Comparison of ENCODE assay signal across 9 cellular contexts in the genomic region with DNA sequence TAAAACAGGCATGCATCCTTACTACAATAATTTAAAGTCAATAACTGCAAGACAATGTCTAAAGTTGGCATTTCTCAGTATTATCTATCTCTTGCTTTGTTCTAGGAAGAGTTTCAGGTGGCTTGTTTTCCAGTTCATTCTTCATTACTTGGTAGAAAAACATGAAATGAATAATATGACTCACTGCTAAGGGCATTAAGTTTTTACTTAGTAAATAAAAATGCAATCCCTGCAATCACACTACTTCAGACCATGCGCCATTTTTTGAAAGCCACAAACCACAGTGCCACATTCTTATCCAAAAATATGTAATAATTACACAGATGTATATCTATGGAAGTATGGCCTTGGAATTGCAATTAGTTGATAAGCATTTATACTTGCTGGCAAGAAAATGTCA.
DNase-seq lines count a peak whose midpoint lies in the region; ATAC-seq and TF ChIP-seq lines count a peak whose summit lies in the region.
"Had no signal": no experiment of that assay in that cellular context is flagged by ENCODE, and none has a peak within 500 bp of the region (broad histone marks: within the 10 kb centered on the region; RNA-seq: fewer than 3 reads in every experiment).

No MANE protein-coding gene starts in this region.

- no peaks in the 10 kb centered on the region for H3K9me3 Mint-ChIP-seq in activated naive CD8-positive, alpha-beta T cell treated with anti-CD3 and anti-CD28 coated beads, Interleukin-2, amount 50 U/mL, for 24 hours

- POLR2A ChIA-PET in AG04449 (lab: Yijun Ruan, JAX): no interaction called here

- no peaks in the 10 kb centered on the region for H3K27me3 Mint-ChIP-seq in activated naive CD8-positive, alpha-beta T cell treated with anti-CD3 and anti-CD28 coated beads, Interleukin-2, amount 50 U/mL, for 24 hours

- peaks cover 75% of the 10 kb centered on the region for H3K4me1 Mint-ChIP-seq in activated naive CD8-positive, alpha-beta T cell treated with anti-CD3 and anti-CD28 coated beads, Interleukin-2, amount 50 U/mL, for 24 hours

- TF ChIP-seq CTCF in AG04449 (IDR thresholded peaks at IDR 0.05; ENCODE audit: insufficient read depth, low read length, missing control alignments): no peak

- peaks cover 3% of the 10 kb centered on the region for H3K36me3 Mint-ChIP-seq in activated naive CD8-positive, alpha-beta T cell treated with anti-CD3 and anti-CD28 coated beads, Interleukin-2, amount 50 U/mL, for 24 hours (ENCODE audit: low read depth)

- CTCF ChIA-PET in AG04449 (lab: Yijun Ruan, JAX): no interaction called here

- no peak overlapping the region for H3K27ac Mint-ChIP-seq in activated naive CD8-positive, alpha-beta T cell treated with anti-CD3 and anti-CD28 coated beads, Interleukin-2, amount 50 U/mL, for 24 hours

- DNase-seq in AG04449 (ENCODE audit: low read depth, low spot score) (peak; percentile 45), GM03348 (ENCODE audit: low spot score) (peak; percentile 68), kidney glomerular epithelial cell (lab: John Stamatoyannopoulos, UW) (peak; percentile 5), islet precursor cell (no peak), NCI-H1694 treated with DMSO at 0.1 percent for 48 hours (lab: John Stamatoyannopoulos, UW) (no peak), NCI-H1417 (lab: John Stamatoyannopoulos, UW) (no peak)
- no peak for DNase-seq in activated naive CD8-positive, alpha-beta T cell treated with anti-CD3 and anti-CD28 coated beads, Interleukin-2, amount 50 U/mL, for 24 hours
- DNase-seq: NCI-H146 had no signal

- no peak overlapping the region for H3K4me3 ChIP-seq in AG04449 (ENCODE audit: low read depth, low read length)

- H3K4me3 Mint-ChIP-seq in activated naive CD8-positive, alpha-beta T cell treated with anti-CD3 and anti-CD28 coated beads, Interleukin-2, amount 50 U/mL, for 24 hours: no peak overlapping the region

- peak; percentile 47 for ATAC-seq in activated naive CD8-positive, alpha-beta T cell treated with anti-CD3 and anti-CD28 coated beads, Interleukin-2, amount 50 U/mL, for 24 hours
- ATAC-seq in HG03520 (IDR thresholded peaks at IDR 0.05; ENCODE audit: unreplicated experiment): no peak

Comparison
In these comparisons a context has a peak if more than half of its experiments do, and no peak if none do; other contexts are left out.
1. DNase-seq: peak in AG04449 (single experiment), GM03348 (single experiment) and kidney glomerular epithelial cell (single experiment); none in activated naive CD8-positive, alpha-beta T cell treated with anti-CD3 and anti-CD28 coated beads, Interleukin-2, amount 50 U/mL, for 24 hours (single experiment), islet precursor cell (single experiment), NCI-H1694 treated with DMSO at 0.1 percent for 48 hours (single experiment) and NCI-H1417 (0 of 3).